Comparison of ENCODE assay signal across 9 cellular contexts in the genomic region with DNA sequence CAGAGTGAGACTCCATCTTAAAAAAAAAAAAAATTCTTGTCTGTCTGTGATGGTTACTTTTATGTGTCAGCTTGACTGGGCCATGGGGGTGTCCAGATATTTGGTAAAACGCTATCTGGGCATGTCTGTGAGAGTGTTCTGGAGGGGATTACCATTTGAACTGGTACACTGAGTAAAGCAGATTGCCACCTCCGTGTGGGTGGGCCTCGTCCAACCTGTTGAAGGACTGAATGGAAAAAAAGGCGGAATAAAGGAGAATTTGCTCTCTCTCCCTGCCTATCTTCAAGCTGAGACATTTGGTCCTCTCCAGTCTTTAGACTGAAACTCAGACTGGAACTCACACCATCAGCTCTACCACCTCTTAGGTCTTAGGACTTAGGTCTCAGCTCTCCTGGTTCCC.
"Had no signal": no experiment of that assay in that cellular context is flagged by ENCODE, and none has a peak within 500 bp of the region (broad histone marks: within the 10 kb centered on the region; RNA-seq: fewer than 3 reads in every experiment).

No MANE protein-coding gene starts in this region.

- FAIRE-seq: HepG2, HTR-8/SVneo had no signal

- DNase-seq: IMR-90, Karpas-422, KBM-7, KG1 had no signal

- H3K4me1 Mint-ChIP-seq: IgD-negative memory B cell had no signal

- H3K27ac Mint-ChIP-seq: IgD-negative memory B cell had no signal

- H3K4me2 ChIP-seq: KMS-11 had no signal

- ATAC-seq: HepG2 had no signal

- H3K27ac ChIP-seq: HL-60, KMS-11 had no signal

- H3K9ac ChIP-seq: KMS-11 had no signal

- H3K4me3 Mint-ChIP-seq: IgD-negative memory B cell had no signal
